23 cellular contexts compared by ENCODE assay signal in genomic region chr2:215997219-215997618, GRCh38.
"Had no signal": no experiment of that assay in that cellular context is flagged by ENCODE, and none has a peak within 500 bp of the region (broad histone marks: within the 10 kb centered on the region; RNA-seq: fewer than 3 reads in every experiment).

No MANE protein-coding gene starts in this region.

- H3K9me3 Mint-ChIP-seq: activated CD4-positive, alpha-beta memory T cell treated with anti-CD3 and anti-CD28 coated beads, Interleukin-2, amount 10 ng/mL, durations not matched to agents 7 days and 5 days; activated naive CD4-positive, alpha-beta T cell treated with anti-CD3 and anti-CD28 coated beads, Interleukin-2, amount 50 U/mL, for 24 hours; activated T-cell treated with anti-CD3 and anti-CD28 coated beads, Interleukin-2, amount 50 U/mL, for 4 hours; IgD-negative memory B cell had no signal

- FAIRE-seq: colon, RCC 7860, TTC549 had no signal

- H3K27ac Mint-ChIP-seq: activated CD4-positive, alpha-beta memory T cell treated with anti-CD3 and anti-CD28 coated beads, Interleukin-2, amount 10 ng/mL, durations not matched to agents 7 days and 5 days; activated CD4-positive, alpha-beta T cell treated with anti-CD3 and anti-CD28 coated beads for 36 hours; activated naive CD4-positive, alpha-beta T cell treated with anti-CD3 and anti-CD28 coated beads, Interleukin-2, amount 50 U/mL, for 24 hours; IgD-negative memory B cell had no signal

- DNase-seq: activated CD4-positive, alpha-beta memory T cell treated with anti-CD3 and anti-CD28 coated beads, Interleukin-2, amount 10 ng/mL, durations not matched to agents 7 days and 5 days; activated CD4-positive, alpha-beta T cell treated with anti-CD3 and anti-CD28 coated beads for 36 hours; activated CD4-positive, alpha-beta T cell treated with anti-CD3 and anti-CD28 coated beads, Interleukin-2, amount 50 U/mL, for 1 hour; activated gamma-delta T cell treated with Interleukin-2 at 50 U/mL for 16 hours; activated T-cell treated with anti-CD3 and anti-CD28 coated beads, Interleukin-2, amount 50 U/mL, for 4 hours; brain microvascular endothelial cell; cerebellar nuclear complex; NCI-H1105 treated with DMSO at 0.1 percent for 48 hours; NCI-H1436 treated with DMSO at 0.1 percent for 48 hours; NCI-H187; NCI-H2081; NCI-H510A treated with DMSO at 0.1 percent for 48 hours; NCI-H69; PC-3; SHP77 treated with DMSO at 0.1 percent for 48 hours; T-helper 2 cell; T1000 had no signal

- H3K27me3 Mint-ChIP-seq: activated CD4-positive, alpha-beta memory T cell treated with anti-CD3 and anti-CD28 coated beads, Interleukin-2, amount 10 ng/mL, durations not matched to agents 7 days and 5 days; activated CD4-positive, alpha-beta T cell treated with anti-CD3 and anti-CD28 coated beads for 36 hours; activated naive CD4-positive, alpha-beta T cell treated with anti-CD3 and anti-CD28 coated beads, Interleukin-2, amount 50 U/mL, for 24 hours; IgD-negative memory B cell had no signal

- H3K27ac ChIP-seq: brain microvascular endothelial cell, VCaP had no signal

- ATAC-seq: activated CD4-positive, alpha-beta T cell treated with anti-CD3 and anti-CD28 coated beads for 36 hours; activated T-cell treated with anti-CD3 and anti-CD28 coated beads, Interleukin-2, amount 50 U/mL, for 4 hours; PC-3 had no signal

- H3K27me3 ChIP-seq: brain microvascular endothelial cell had no signal

- H3K36me3 ChIP-seq: brain microvascular endothelial cell had no signal

- H3K4me3 Mint-ChIP-seq: activated CD4-positive, alpha-beta memory T cell treated with anti-CD3 and anti-CD28 coated beads, Interleukin-2, amount 10 ng/mL, durations not matched to agents 7 days and 5 days; activated CD4-positive, alpha-beta T cell treated with anti-CD3 and anti-CD28 coated beads for 36 hours; activated naive CD4-positive, alpha-beta T cell treated with anti-CD3 and anti-CD28 coated beads, Interleukin-2, amount 50 U/mL, for 24 hours; activated T-cell treated with anti-CD3 and anti-CD28 coated beads, Interleukin-2, amount 50 U/mL, for 4 hours; IgD-negative memory B cell had no signal
